ENCODE assay signal across 14 cellular contexts in genomic region chr19:2230807-2231533, GRCh38. TPM values are rescaled to one million over a fixed set of nuclear protein-coding genes. Genes with fewer than 3 reads are reported as not detected.
DNase-seq lines count a peak whose midpoint lies in the region; ATAC-seq and TF ChIP-seq lines count a peak whose summit lies in the region.
"Had no signal": no experiment of that assay in that cellular context is flagged by ENCODE, and none has a peak within 500 bp of the region (broad histone marks: within the 10 kb centered on the region; RNA-seq: fewer than 3 reads in every experiment).

No MANE protein-coding gene starts in this region.

- H3K27me3 Mint-ChIP-seq in activated T-cell treated with anti-CD3 and anti-CD28 coated beads, Interleukin-2, amount 50 U/mL, for 72 hours (ENCODE audit: low read depth), result no peaks in the 10 kb centered on the region
- H3K27me3 Mint-ChIP-seq in immature natural killer cell (ENCODE audit: low read depth in 3 of 3), result peaks cover 0 to 5% (median 2%) of the 10 kb centered on the region in 3 donors
- H3K27me3 Mint-ChIP-seq: activated naive CD8-positive, alpha-beta T cell treated with anti-CD3 and anti-CD28 coated beads, Interleukin-2, amount 10 ng/mL, durations not matched to agents 7 days and 5 days had no signal

- peaks cover 5 to 8% of the 10 kb centered on the region in 2 donors for H3K36me3 Mint-ChIP-seq in activated T-cell treated with anti-CD3 and anti-CD28 coated beads, Interleukin-2, amount 50 U/mL, for 72 hours (ENCODE audit: insufficient read depth in 2 of 2)
- H3K36me3 Mint-ChIP-seq in immature natural killer cell, result no peaks in the 10 kb centered on the region

- no peak for DNase-seq in activated T-cell treated with anti-CD3 and anti-CD28 coated beads, Interleukin-2, amount 50 U/mL, for 72 hours
- no peak for DNase-seq in activated T-cell treated with anti-CD3 and anti-CD28 coated beads, Interleukin-2, amount 50 U/mL, for 48 hours
- no peak for DNase-seq in SK-N-SH
- no peak for DNase-seq in mesenchymal stem cell
- no peak for DNase-seq in activated gamma-delta T cell treated with Interleukin-2 at 50 U/mL for 16 hours
- no peak for DNase-seq in immature natural killer cell
- DNase-seq: activated naive CD8-positive, alpha-beta T cell treated with anti-CD3 and anti-CD28 coated beads, Interleukin-2, amount 10 ng/mL, durations not matched to agents 7 days and 5 days; left cardiac atrium; NCI-H187; NCI-H748 treated with DMSO at 0.1 percent for 48 hours had no signal

- POLR2A ChIA-PET in SK-N-SH (lab: Yijun Ruan, JAX), result interaction anchor here (0.7 to 1.2 kb wide), 3 partner anchors 12 to 85 kb away, joined by 3 read pairs; no protein-coding TSS in a partner anchor

- peaks cover 24% of the 10 kb centered on the region for H3F3A ChIP-seq in SK-N-SH (replicated peaks; ENCODE audit: insufficient read depth)

- no peak overlapping the region for H3K4me2 ChIP-seq in SK-N-SH
- no peak overlapping the region for H3K4me2 ChIP-seq in mesenchymal stem cell (ENCODE audit: low read length, poor library complexity, severe bottlenecking)

- H2BK120ac ChIP-seq in mesenchymal stem cell (ENCODE audit: low read depth, low read length), result no peak overlapping the region

- H3K9ac ChIP-seq in SK-N-SH, result no peak overlapping the region
- peak overlapping the region; percentile 41 for H3K9ac ChIP-seq in mesenchymal stem cell (ENCODE audit: low read length)

- H3K4me3 ChIP-seq in SK-N-SH (ENCODE audit: low read depth in 2 of 2, low read length in 1 of 2) (no peak overlapping the region), mesenchymal stem cell (ENCODE audit: insufficient read depth in 1 of 2, low read depth in 1 of 2, low read length in 2 of 2) (no peak overlapping the region)
- H3K4me3 ChIP-seq: SJSA1 had no signal

- 98% methylated on average over 6 of the region's 12 CpGs for WGBS in SK-N-SH (ENCODE audit: low lambda C conversion rate)
- 92% methylated on average over 9 of the region's 12 CpGs for WGBS in mesenchymal stem cell

- CTCF ChIA-PET in SK-N-SH (lab: Yijun Ruan, JAX), result interaction anchor here (0.8 to 8.1 kb wide), 9 partner anchors 9 to 85 kb away, joined by 3 to 107 read pairs (median 4); no protein-coding TSS in a partner anchor

- peaks cover 17% of the 10 kb centered on the region for H3K4me1 Mint-ChIP-seq in activated T-cell treated with anti-CD3 and anti-CD28 coated beads, Interleukin-2, amount 50 U/mL, for 72 hours (ENCODE audit: low read depth)
- peaks cover 13 to 21% of the 10 kb centered on the region in 2 donors for H3K4me1 Mint-ChIP-seq in immature natural killer cell

- H3K36me3 ChIP-seq in SK-N-SH (replicated peaks in 1 of 2; ENCODE audit: control insufficient read depth in 1 of 2, insufficient read depth in 2 of 2, low read length in 1 of 2), result peaks cover 5 to 46% of the 10 kb centered on the region in 2 experiments
- peaks cover 70 to 86% of the 10 kb centered on the region in 2 experiments for H3K36me3 ChIP-seq in mesenchymal stem cell (ENCODE audit: control insufficient read depth in 1 of 2, insufficient read depth in 2 of 2, low read depth in 1 of 2, low read length in 2 of 2)

- no peak for TF ChIP-seq CTCF in SK-N-SH (IDR thresholded peaks at IDR 0.05)

- peak overlapping the region in 1 of 2 experiments; percentile 56 for H3K14ac ChIP-seq in mesenchymal stem cell (ENCODE audit: low read length in 2 of 2)

- no peak overlapping the region for H2BK5ac ChIP-seq in mesenchymal stem cell (ENCODE audit: low read depth, low read length, poor library complexity, severe bottlenecking)

- H3K18ac ChIP-seq in mesenchymal stem cell (ENCODE audit: low read depth in 1 of 2, low read length in 2 of 2), result peak overlapping the region in 1 of 2 experiments; percentile 25

- no peaks in the 10 kb centered on the region for H3K9me3 Mint-ChIP-seq in activated T-cell treated with anti-CD3 and anti-CD28 coated beads, Interleukin-2, amount 50 U/mL, for 72 hours
- no peaks in the 10 kb centered on the region for H3K9me3 Mint-ChIP-seq in immature natural killer cell
- H3K9me3 Mint-ChIP-seq: activated naive CD8-positive, alpha-beta T cell treated with anti-CD3 and anti-CD28 coated beads, Interleukin-2, amount 10 ng/mL, durations not matched to agents 7 days and 5 days had no signal

- H2AK5ac ChIP-seq in mesenchymal stem cell (ENCODE audit: low read length, severe bottlenecking), result no peak overlapping the region

- no peak overlapping the region for H4K91ac ChIP-seq in mesenchymal stem cell (ENCODE audit: low read length)

- no peak overlapping the region for H3K4ac ChIP-seq in mesenchymal stem cell (ENCODE audit: low read depth in 1 of 2, low read length in 2 of 2)

- H3K4me3 Mint-ChIP-seq in activated T-cell treated with anti-CD3 and anti-CD28 coated beads, Interleukin-2, amount 50 U/mL, for 72 hours, result no peak overlapping the region
- no peak overlapping the region for H3K4me3 Mint-ChIP-seq in immature natural killer cell
- H3K4me3 Mint-ChIP-seq: activated naive CD8-positive, alpha-beta T cell treated with anti-CD3 and anti-CD28 coated beads, Interleukin-2, amount 10 ng/mL, durations not matched to agents 7 days and 5 days had no signal

- H4K20me1 ChIP-seq in SK-N-SH (ENCODE audit: insufficient read depth), result peaks cover 18% of the 10 kb centered on the region; the same call in 1 of the 2 replicates

- H3K27ac Mint-ChIP-seq in activated T-cell treated with anti-CD3 and anti-CD28 coated beads, Interleukin-2, amount 50 U/mL, for 72 hours, result peak overlapping the region; percentile 85
- H3K27ac Mint-ChIP-seq in immature natural killer cell, result no peak overlapping the region
- H3K27ac Mint-ChIP-seq: activated naive CD8-positive, alpha-beta T cell treated with anti-CD3 and anti-CD28 coated beads, Interleukin-2, amount 10 ng/mL, durations not matched to agents 7 days and 5 days had no signal

- peak overlapping the region; percentile 11 to 50; a peak in 1 of 4 replicates for H3K27ac ChIP-seq in SK-N-SH (ENCODE audit: low read depth in 2 of 2, low read length in 1 of 2)
- no peak overlapping the region for H3K27ac ChIP-seq in mesenchymal stem cell (ENCODE audit: low read length, poor library complexity, severe bottlenecking)
- peak overlapping the region; percentile 46 for H3K27ac ChIP-seq in temporal lobe (ENCODE audit: low read depth, low read length)
- H3K27ac ChIP-seq: epithelial cell of prostate, SJSA1 had no signal

- no peak overlapping the region for H2BK15ac ChIP-seq in mesenchymal stem cell (ENCODE audit: low read depth, poor library complexity, severe bottlenecking)

- no peak overlapping the region for H4K8ac ChIP-seq in mesenchymal stem cell (ENCODE audit: low read length)

- peaks cover 18% of the 10 kb centered on the region for H3K79me1 ChIP-seq in mesenchymal stem cell (replicated peaks; ENCODE audit: low read length, poor library complexity, severe bottlenecking)

- H3K9me3 ChIP-seq in SK-N-SH, result no peaks in the 10 kb centered on the region
- no peaks in the 10 kb centered on the region for H3K9me3 ChIP-seq in mesenchymal stem cell (ENCODE audit: control insufficient read depth, low read length)
- H3K9me3 ChIP-seq: SJSA1 had no signal

- no peak overlapping the region for H3K23ac ChIP-seq in mesenchymal stem cell (ENCODE audit: low read length in 2 of 2)

- no peak overlapping the region for H2BK12ac ChIP-seq in mesenchymal stem cell (ENCODE audit: low read length in 2 of 2)

- TF ChIP-seq RAD21 in SK-N-SH (IDR thresholded peaks at IDR 0.05; ENCODE audit: low read length), result no peak

- H3K9me2 ChIP-seq in SK-N-SH, result no peaks in the 10 kb centered on the region

- H3K27me3 ChIP-seq in SK-N-SH (ENCODE audit: insufficient read depth) (no peaks in the 10 kb centered on the region), mesenchymal stem cell (ENCODE audit: control insufficient read depth in 1 of 2, insufficient read depth in 1 of 2, low read length in 2 of 2) (no peaks in the 10 kb centered on the region)
- H3K27me3 ChIP-seq: SJSA1 had no signal

- no peak for ATAC-seq in activated T-cell treated with anti-CD3 and anti-CD28 coated beads, Interleukin-2, amount 50 U/mL, for 72 hours (replicated peaks in 1 of 2)
- ATAC-seq in GM19395 (IDR thresholded peaks at IDR 0.05; ENCODE audit: unreplicated experiment), result no peak

- H2AFZ ChIP-seq in SK-N-SH (ENCODE audit: low read depth), result no peak overlapping the region
- no peak overlapping the region for H2AFZ ChIP-seq in mesenchymal stem cell (ENCODE audit: low read depth, low read length)

- H3K79me2 ChIP-seq in SK-N-SH (ENCODE audit: insufficient read depth), result peaks cover 42% of the 10 kb centered on the region

- H3K4me1 ChIP-seq in SK-N-SH (ENCODE audit: control insufficient read depth in 1 of 2, insufficient read depth in 2 of 2, low read depth in 1 of 2, low read length in 1 of 2) (peaks cover 0 to 24% of the 10 kb centered on the region in 2 experiments; a peak in 1 of 4 replicates), mesenchymal stem cell (ENCODE audit: control insufficient read depth, insufficient read depth, low read depth, low read length) (peaks cover 28% of the 10 kb centered on the region)

- no peak for TF ChIP-seq EP300 in SK-N-SH (IDR thresholded peaks at IDR 0.05; ENCODE audit: borderline replicate concordance in 1 of 2, low read depth in 1 of 2, low read length in 1 of 2)

RNA-seq across cellular contexts. Expression of gene PLEKHJ1, which starts 5.2 kb away (rescaled TPM):
- total RNA-seq in activated T-cell treated with anti-CD3 and anti-CD28 coated beads, Interleukin-2, amount 50 U/mL, for 72 hours, result 10 to 100 TPM; 67.4 to 92.7 TPM
- polyA plus RNA-seq in SK-N-SH (2012; rRNA removed) (128 and 151 TPM in 2 replicates), immature natural killer cell (100 to 1,000 TPM; 115 to 148 (median 117) TPM)
- 82.0 and 106 TPM in 2 replicates for polyA plus RNA-seq in SK-N-SH (2012; cell fraction: cytosol; rRNA removed)
- 251 and 261 TPM in 2 replicates for polyA plus RNA-seq in SK-N-SH (2012; cell fraction: nucleus; rRNA removed)
- 53.7 TPM for polyA plus RNA-seq in mesenchymal stem cell (2013, experiment 1 of 2)
- 52.9 TPM for polyA plus RNA-seq in mesenchymal stem cell (2013, experiment 2 of 2)
- total RNA-seq in temporal lobe, result 42.0 TPM

RNA-seq across cellular contexts. Expression of gene SF3A2, which starts 5.7 kb away (rescaled TPM):
- total RNA-seq in activated T-cell treated with anti-CD3 and anti-CD28 coated beads, Interleukin-2, amount 50 U/mL, for 72 hours, result 100 to 1,000 TPM; 146 to 147 TPM
- polyA plus RNA-seq in SK-N-SH (2012; rRNA removed), result 35.0 and 55.8 TPM in 2 replicates
- polyA plus RNA-seq in SK-N-SH (2012; cell fraction: cytosol; rRNA removed), result 18.7 and 29.3 TPM in 2 replicates
- 271 and 351 TPM in 2 replicates for polyA plus RNA-seq in SK-N-SH (2012; cell fraction: nucleus; rRNA removed)
- polyA plus RNA-seq in mesenchymal stem cell (2013, experiment 1 of 2), result 66.8 TPM
- 60.7 TPM for polyA plus RNA-seq in mesenchymal stem cell (2013, experiment 2 of 2)
- total RNA-seq in temporal lobe, result 36.6 TPM
- 10 to 100 TPM in 2 of 3 donors, 1 to 10 TPM in 1; 6.2 to 40.9 (median 11.1) TPM for polyA plus RNA-seq in immature natural killer cell

RNA-seq across cellular contexts. Expression of gene AMH, which starts 18.2 kb away (rescaled TPM):
- total RNA-seq in activated T-cell treated with anti-CD3 and anti-CD28 coated beads, Interleukin-2, amount 50 U/mL, for 72 hours, result 1 to 10 TPM; 4.6 to 10.0 TPM
- polyA plus RNA-seq in SK-N-SH (2012; rRNA removed) (16.0 and 18.1 TPM in 2 replicates), immature natural killer cell (not detected)
- 1.4 and 2.7 TPM in 2 replicates for polyA plus RNA-seq in SK-N-SH (2012; cell fraction: cytosol; rRNA removed)
- 255 and 564 TPM in 2 replicates for polyA plus RNA-seq in SK-N-SH (2012; cell fraction: nucleus; rRNA removed)
- polyA plus RNA-seq in mesenchymal stem cell (2013, experiment 1 of 2), result 3.1 TPM
- 3.1 TPM for polyA plus RNA-seq in mesenchymal stem cell (2013, experiment 2 of 2)
- total RNA-seq in temporal lobe, result 0.74 TPM

RNA-seq across cellular contexts. Expression of gene JSRP1, which starts 25.2 kb away (rescaled TPM):
- 1 to 10 TPM in 1 of 2 donors, under 1 TPM in 1; 0.72 to 1.6 TPM for total RNA-seq in activated T-cell treated with anti-CD3 and anti-CD28 coated beads, Interleukin-2, amount 50 U/mL, for 72 hours
- polyA plus RNA-seq in SK-N-SH (2012; rRNA removed), result 0.76 and 0.88 TPM in 2 replicates
- polyA plus RNA-seq in SK-N-SH (2012; cell fraction: cytosol; rRNA removed), result 0.58 and 0.66 TPM in 2 replicates
- polyA plus RNA-seq in SK-N-SH (2012; cell fraction: nucleus; rRNA removed), result 0.75 and 1.8 TPM in 2 replicates
- polyA plus RNA-seq in mesenchymal stem cell (2013, experiment 1 of 2), result 0.17 TPM
- 0.10 TPM for polyA plus RNA-seq in mesenchymal stem cell (2013, experiment 2 of 2)
- total RNA-seq in temporal lobe, result not detected
- under 1 TPM in 1 of 3 donors, not detected in 2; 0.94 TPM for polyA plus RNA-seq in immature natural killer cell
- total RNA-seq: SJSA1 had no signal

RNA-seq across cellular contexts. Expression of gene PEAK3, which starts 51.0 kb away (rescaled TPM):
- under 1 TPM in 1 of 2 donors, not detected in 1; 0.09 TPM for total RNA-seq in activated T-cell treated with anti-CD3 and anti-CD28 coated beads, Interleukin-2, amount 50 U/mL, for 72 hours
- polyA plus RNA-seq in SK-N-SH (2012; rRNA removed) (not detected in 2 replicates), immature natural killer cell (10 to 100 TPM in 1 of 3 donors, 1 to 10 TPM in 1, under 1 TPM in 1; 0.96 to 10.8 (median 2.5) TPM)
- not detected in 2 replicates for polyA plus RNA-seq in SK-N-SH (2012; cell fraction: cytosol; rRNA removed)
- not detected in 2 replicates for polyA plus RNA-seq in SK-N-SH (2012; cell fraction: nucleus; rRNA removed)
- polyA plus RNA-seq in mesenchymal stem cell (2013, experiment 1 of 2), result 0.75 TPM
- 0.88 TPM for polyA plus RNA-seq in mesenchymal stem cell (2013, experiment 2 of 2)
- under 0.01 TPM for total RNA-seq in temporal lobe
- total RNA-seq: SJSA1 had no signal
